1 cellular context compared by ENCODE assay signal in genomic region chr22:20286784-20287423, GRCh38. TPM values are rescaled to one million over a fixed set of nuclear protein-coding genes. Genes with fewer than 3 reads are reported as not detected.
"Had no signal": no experiment of that assay in that cellular context is flagged by ENCODE, and none has a peak within 500 bp of the region (broad histone marks: within the 10 kb centered on the region; RNA-seq: fewer than 3 reads in every experiment).

No MANE protein-coding gene starts in this region.

RNA-seq across cellular contexts. Expression of gene RTN4R, which starts 18.8 kb away (rescaled TPM):
- total RNA-seq: GM23248 had no signal
